Comparison of ENCODE assay signal across 8 cellular contexts in the genomic region with DNA sequence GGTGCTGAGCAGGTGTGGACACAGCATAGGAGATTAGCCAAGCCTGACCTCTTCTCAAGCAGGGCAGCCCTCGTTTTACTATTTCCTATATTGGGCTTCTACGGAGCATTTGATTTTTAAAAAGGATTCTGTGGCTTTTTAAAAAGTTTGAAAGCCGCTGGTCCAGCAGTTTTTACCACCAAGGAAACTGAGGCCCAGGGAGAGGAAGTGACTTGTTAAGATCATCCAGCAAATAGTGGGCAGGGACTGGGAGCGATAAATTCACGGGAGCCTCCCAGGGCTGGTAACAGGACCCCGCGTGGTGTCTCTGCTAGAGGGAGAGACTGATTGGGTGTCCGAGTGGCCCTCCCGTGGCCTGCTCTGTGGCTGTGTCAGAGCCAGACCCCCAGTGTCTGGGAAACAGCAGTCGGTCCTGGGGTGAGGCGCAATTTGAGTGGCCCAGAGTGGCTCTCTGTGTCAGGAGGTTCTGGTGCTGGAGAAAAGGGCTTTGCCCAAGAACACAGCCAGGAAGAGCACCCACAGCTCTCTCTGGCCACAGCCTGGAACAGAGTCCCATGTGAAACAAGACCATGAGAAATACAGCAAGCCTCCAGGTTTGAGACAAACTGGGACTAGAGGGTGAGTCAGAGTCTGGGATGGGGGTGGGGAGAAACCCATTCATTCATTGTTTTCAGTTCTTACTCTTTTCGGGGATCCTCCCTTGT. TPM values are rescaled to one million over a fixed set of nuclear protein-coding genes. Genes with fewer than 3 reads are reported as not detected.
DNase-seq lines count a peak whose midpoint lies in the region; ATAC-seq and TF ChIP-seq lines count a peak whose summit lies in the region.

No MANE protein-coding gene starts in this region.

- TF ChIP-seq CTCF in GM12865 (IDR thresholded peaks at IDR 0.05; ENCODE audit: insufficient read depth, low read depth, low read length, missing control alignments) (no peak), gastroesophageal sphincter (IDR thresholded peaks at IDR 0.05) (no peak), ovary (IDR thresholded peaks at IDR 0.05) (no peak)

- H3K4me3 ChIP-seq in GM12865 (ENCODE audit: low read depth, low read length) (peak overlapping the region; percentile 80), gastroesophageal sphincter (peak overlapping the region; percentile 96 to 99), ovary (peak overlapping the region; percentile 94)

- DNase-seq in GM12865 (ENCODE audit: low read depth), result peak; percentile 52
- DNase-seq in LHCN-M2 (ENCODE audit: low read depth), result peak; percentile 74
- peak; percentile 82 to 84 for DNase-seq in activated T-cell treated with anti-CD3 and anti-CD28 coated beads, Interleukin-2, amount 50 U/mL, for 48 hours
- DNase-seq in ovary, result peak in 2 of 5 donors; percentile 32 to 34

- no peaks in the 10 kb centered on the region for H3K9me3 ChIP-seq in gastroesophageal sphincter
- no peaks in the 10 kb centered on the region for H3K9me3 ChIP-seq in ovary

- peak in 1 of 2 donors; percentile 21 for TF ChIP-seq POLR2A in gastroesophageal sphincter (IDR thresholded peaks at IDR 0.05)
- TF ChIP-seq POLR2A in ovary (IDR thresholded peaks at IDR 0.05), result no peak

- intact Hi-C loops in ovary (cut with DNase I), result loop anchor here in 1 of 4 donors (10.0 kb wide), 1 partner anchor 158 kb away; a partner anchor contains a TSS

- no peaks in the 10 kb centered on the region for H3K27me3 ChIP-seq in gastroesophageal sphincter
- no peaks in the 10 kb centered on the region for H3K27me3 ChIP-seq in ovary

- peaks cover 0 to 51% (median 38%) of the 10 kb centered on the region in 3 donors for H3K4me1 ChIP-seq in gastroesophageal sphincter
- peaks cover 15% of the 10 kb centered on the region for H3K4me1 ChIP-seq in ovary (ENCODE audit: insufficient read depth)

- WGBS in gastroesophageal sphincter (ENCODE audit: low coverage in 1 of 2), 2 donors, result 14 to 40% methylated on average over 2 to 9 of the region's 12 CpGs
- WGBS in ovary, 3 donors, result 43 to 46% (median 46%) methylated on average over 12 of the region's 12 CpGs

- H3K27ac ChIP-seq in gastroesophageal sphincter (peak overlapping the region; percentile 83 to 96 (median 94)), ovary (peak overlapping the region; percentile 88 to 97)

- ATAC-seq in gastroesophageal sphincter (no peak), HG02970 (IDR thresholded peaks at IDR 0.05; ENCODE audit: low FRiP score, unreplicated experiment) (no peak), HG03045 (IDR thresholded peaks at IDR 0.05; ENCODE audit: unreplicated experiment) (no peak), HG03097 (IDR thresholded peaks at IDR 0.05; ENCODE audit: low FRiP score, unreplicated experiment) (no peak)

- H3K36me3 ChIP-seq in gastroesophageal sphincter (peaks cover 0 to 25% of the 10 kb centered on the region in 2 donors), ovary (no peaks in the 10 kb centered on the region)

- TF ChIP-seq EP300 in gastroesophageal sphincter (IDR thresholded peaks at IDR 0.05) (no peak), ovary (IDR thresholded peaks at IDR 0.05) (no peak)

RNA-seq across cellular contexts. Expression of a gene that starts 4.2 kb away (rescaled TPM):
- 32.1 and 36.1 TPM in 2 replicates for total RNA-seq in LHCN-M2 (2014; rRNA removed)
- polyA plus RNA-seq in LHCN-M2 (2012), result 30.9 TPM
- total RNA-seq in gastroesophageal sphincter, result 10 to 100 TPM; 34.1 to 75.4 (median 59.8) TPM
- 10 to 100 TPM; 17.9 to 38.6 (median 35.1) TPM for total RNA-seq in ovary
- polyA plus RNA-seq in ovary, result 10 to 100 TPM in 1 of 2 donors, 1 to 10 TPM in 1; 6.2 to 33.7 TPM

RNA-seq across cellular contexts. Expression of a gene that starts 11.7 kb away (rescaled TPM):
- total RNA-seq in LHCN-M2 (2014; rRNA removed) (0.34 and 0.64 TPM in 2 replicates), gastroesophageal sphincter (10 to 100 TPM; 40.1 to 70.4 (median 43.5) TPM), ovary (10 to 100 TPM; 20.0 to 37.2 (median 24.8) TPM)
- 0.33 TPM for polyA plus RNA-seq in LHCN-M2 (2012)
- polyA plus RNA-seq in ovary, result 10 to 100 TPM in 1 of 2 donors, 1 to 10 TPM in 1; 2.2 to 25.6 TPM

RNA-seq across cellular contexts. Expression of a gene that starts 30.5 kb away (rescaled TPM):
- total RNA-seq in LHCN-M2 (2014; rRNA removed) (5.4 and 6.6 TPM in 2 replicates), gastroesophageal sphincter (10 to 100 TPM; 19.4 to 58.2 (median 44.9) TPM), ovary (10 to 100 TPM; 25.3 to 66.5 (median 39.5) TPM)
- 10.1 TPM for polyA plus RNA-seq in LHCN-M2 (2012)
- 10 to 100 TPM; 25.8 to 29.1 TPM for polyA plus RNA-seq in ovary

RNA-seq across cellular contexts. Expression of a gene that starts 59.7 kb away (rescaled TPM):
- 11.9 and 13.2 TPM in 2 replicates for total RNA-seq in LHCN-M2 (2014; rRNA removed)
- polyA plus RNA-seq in LHCN-M2 (2012), result 9.4 TPM
- total RNA-seq in gastroesophageal sphincter, result 10 to 100 TPM in 2 of 4 donors, 1 to 10 TPM in 2; 5.9 to 17.1 (median 8.3) TPM
- 10 to 100 TPM; 11.7 to 17.2 (median 13.5) TPM for total RNA-seq in ovary
- polyA plus RNA-seq in ovary, result 10 to 100 TPM; 13.0 to 13.1 TPM

Comparison
In these comparisons a context has a peak if more than half of its experiments do, and no peak if none do; other contexts are left out.
1. RNA of a gene that starts 11.7 kb away (total RNA-seq): 40.1 to 70.4 TPM in gastroesophageal sphincter and 20.0 to 37.2 TPM in ovary; 0.34 to 0.64 TPM in LHCN-M2; every median in the first group is over 10 times any median in the second.
2. Peak in every context shown above with its lines, with median percentiles within 50 percentile points of each other: H3K4me3 ChIP-seq.